Comparison of ENCODE assay signal across 19 cellular contexts in genomic region chr6:137802408-137803182, GRCh38.
"Had no signal": no experiment of that assay in that cellular context is flagged by ENCODE, and none has a peak within 500 bp of the region (broad histone marks: within the 10 kb centered on the region; RNA-seq: fewer than 3 reads in every experiment).

No MANE protein-coding gene starts in this region.

- H3K4me3 Mint-ChIP-seq: naive thymus-derived CD8-positive, alpha-beta T cell; stimulated activated naive B cell treated with anti-CD40 and anti-IgM and Interleukin-4, amounts not matched to agents 10 μg/mL and 1 μg/mL and 100 μg/mL, for 72 hours; stimulated activated naive CD8-positive, alpha-beta T cell treated with anti-CD3 and anti-CD28 coated beads, Interleukin-15, Interleukin-2, amounts not matched to agents 100 ng/mL and 50 ng/mL, for 24 hours had no signal

- DNase-seq: dermis blood vessel endothelial cell; effector memory CD4-positive, alpha-beta T cell; erythroblast; left lung; mesenchymal stem cell; midbrain; naive thymus-derived CD8-positive, alpha-beta T cell; occipital lobe; ovary; posterior cingulate gyrus; psoas muscle; right cardiac atrium; spleen; stimulated activated CD4-positive, alpha-beta T cell treated with anti-CD3 and anti-CD28 coated beads, Interleukin-4, amount 100 ng/mL, for 4 hours; stimulated activated naive B cell treated with anti-CD40 and anti-IgM and Interleukin-4, amounts not matched to agents 10 μg/mL and 1 μg/mL and 100 μg/mL, for 72 hours; transverse colon had no signal

- H3K9me3 Mint-ChIP-seq: stimulated activated naive CD8-positive, alpha-beta T cell treated with anti-CD3 and anti-CD28 coated beads, Interleukin-15, Interleukin-2, amounts not matched to agents 100 ng/mL and 50 ng/mL, for 24 hours had no signal

- H3K27ac ChIP-seq: coronary artery, left lung, ovary, psoas muscle, skin epidermis, spleen had no signal

- H3K4me1 ChIP-seq: psoas muscle had no signal

- H3K27ac Mint-ChIP-seq: stimulated activated naive CD8-positive, alpha-beta T cell treated with anti-CD3 and anti-CD28 coated beads, Interleukin-15, Interleukin-2, amounts not matched to agents 100 ng/mL and 50 ng/mL, for 24 hours had no signal

- H3K27me3 Mint-ChIP-seq: naive thymus-derived CD8-positive, alpha-beta T cell; stimulated activated naive B cell treated with anti-CD40 and anti-IgM and Interleukin-4, amounts not matched to agents 10 μg/mL and 1 μg/mL and 100 μg/mL, for 72 hours; stimulated activated naive CD8-positive, alpha-beta T cell treated with anti-CD3 and anti-CD28 coated beads, Interleukin-15, Interleukin-2, amounts not matched to agents 100 ng/mL and 50 ng/mL, for 24 hours had no signal

- H3K36me3 ChIP-seq: left lung, ovary, spleen, transverse colon had no signal

- H3K9me3 ChIP-seq: left lung, ovary, psoas muscle, spleen, transverse colon had no signal

- H3K4me3 ChIP-seq: coronary artery, left lung, ovary, psoas muscle, skin epidermis, spleen, transverse colon had no signal

- H3K27me3 ChIP-seq: left lung, ovary, spleen, transverse colon had no signal

- ATAC-seq: left lung; naive thymus-derived CD8-positive, alpha-beta T cell; psoas muscle; right cardiac atrium; stimulated activated naive B cell treated with anti-CD40 and anti-IgM and Interleukin-4, amounts not matched to agents 10 μg/mL and 1 μg/mL and 100 μg/mL, for 72 hours had no signal
